ENCODE assay signal across 12 cellular contexts in the genomic region with DNA sequence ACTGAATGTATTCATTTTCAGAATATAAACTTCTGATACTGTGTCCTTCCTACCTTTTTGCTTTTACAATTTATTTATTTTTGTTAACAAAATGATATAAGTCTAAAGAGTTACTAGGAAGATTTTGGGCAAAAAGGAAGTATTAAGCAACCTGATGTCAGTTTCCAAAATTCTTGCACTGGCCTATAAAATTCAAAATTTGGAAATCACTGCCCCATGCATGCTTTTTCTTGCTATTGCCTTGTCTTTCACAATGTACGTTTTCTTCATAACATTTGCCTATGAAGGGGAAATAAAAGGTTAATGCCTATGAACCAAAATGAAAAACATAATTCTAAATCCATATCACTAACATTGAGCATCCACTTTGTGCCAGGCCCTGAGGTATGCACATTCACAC.
"Had no signal": no experiment of that assay in that cellular context is flagged by ENCODE, and none has a peak within 500 bp of the region (broad histone marks: within the 10 kb centered on the region; RNA-seq: fewer than 3 reads in every experiment).

No MANE protein-coding gene starts in this region.

- H3K27ac Mint-ChIP-seq: activated CD4-positive, alpha-beta memory T cell treated with anti-CD3 and anti-CD28 coated beads for 36 hours; activated naive CD8-positive, alpha-beta T cell treated with anti-CD3 and anti-CD28 coated beads for 36 hours; naive thymus-derived CD4-positive, alpha-beta T cell had no signal

- H3K4me3 Mint-ChIP-seq: activated CD4-positive, alpha-beta memory T cell treated with anti-CD3 and anti-CD28 coated beads for 36 hours; activated naive CD8-positive, alpha-beta T cell treated with anti-CD3 and anti-CD28 coated beads for 36 hours; activated T-cell treated with anti-CD3 and anti-CD28 coated beads, Interleukin-2, amount 50 U/mL, for 4 hours; naive thymus-derived CD4-positive, alpha-beta T cell had no signal

- H3K36me3 Mint-ChIP-seq: activated CD4-positive, alpha-beta memory T cell treated with anti-CD3 and anti-CD28 coated beads for 36 hours; activated naive CD8-positive, alpha-beta T cell treated with anti-CD3 and anti-CD28 coated beads for 36 hours; naive thymus-derived CD4-positive, alpha-beta T cell had no signal

- H3K36me3 ChIP-seq: ascending aorta, lower lobe of right lung, neutrophil, right atrium auricular region had no signal

- H3K27me3 ChIP-seq: ascending aorta, neutrophil, right atrium auricular region had no signal

- ATAC-seq: activated T-cell treated with anti-CD3 and anti-CD28 coated beads, Interleukin-2, amount 50 U/mL, for 4 hours; naive thymus-derived CD4-positive, alpha-beta T cell had no signal

- H3K4me3 ChIP-seq: ascending aorta, lower lobe of right lung, right atrium auricular region had no signal

- DNase-seq: activated CD4-positive, alpha-beta memory T cell treated with anti-CD3 and anti-CD28 coated beads for 36 hours; activated CD4-positive, alpha-beta T cell treated with anti-CD3 and anti-CD28 coated beads for 1 hour; activated effector memory CD4-positive, alpha-beta T cell treated with anti-CD3 and anti-CD28 coated beads, Interleukin-2, amount 50 U/mL, for 16 hours; activated naive CD8-positive, alpha-beta T cell treated with anti-CD3 and anti-CD28 coated beads for 36 hours; activated T-cell treated with anti-CD3 and anti-CD28 coated beads, Interleukin-2, amount 50 U/mL, for 4 hours; lower lobe of right lung; naive thymus-derived CD4-positive, alpha-beta T cell; posterior cingulate gyrus; T-helper 9 cell had no signal

- H3K9me3 Mint-ChIP-seq: activated CD4-positive, alpha-beta memory T cell treated with anti-CD3 and anti-CD28 coated beads for 36 hours; activated naive CD8-positive, alpha-beta T cell treated with anti-CD3 and anti-CD28 coated beads for 36 hours; activated T-cell treated with anti-CD3 and anti-CD28 coated beads, Interleukin-2, amount 50 U/mL, for 4 hours; naive thymus-derived CD4-positive, alpha-beta T cell had no signal

- H3K9me3 ChIP-seq: ascending aorta, lower lobe of right lung, neutrophil, right atrium auricular region had no signal

- H3K27ac ChIP-seq: ascending aorta, lower lobe of right lung, neutrophil had no signal

- H3K27me3 Mint-ChIP-seq: activated naive CD8-positive, alpha-beta T cell treated with anti-CD3 and anti-CD28 coated beads for 36 hours had no signal

- H3K4me1 Mint-ChIP-seq: activated naive CD8-positive, alpha-beta T cell treated with anti-CD3 and anti-CD28 coated beads for 36 hours had no signal
